ENCODE assay signal across 24 cellular contexts in genomic region chr6:137902721-137903120, GRCh38. TPM values are rescaled to one million over a fixed set of nuclear protein-coding genes. Genes with fewer than 3 reads are reported as not detected.
DNase-seq lines count a peak whose midpoint lies in the region; ATAC-seq, FAIRE-seq and TF ChIP-seq lines count a peak whose summit lies in the region.
"Had no signal": no experiment of that assay in that cellular context is flagged by ENCODE, and none has a peak within 500 bp of the region (broad histone marks: within the 10 kb centered on the region; RNA-seq: fewer than 3 reads in every experiment).

No MANE protein-coding gene starts in this region.

- RAD21 ChIA-PET in HCT116 (lab: Charles Lee; ENCODE audit: low non-redundant PET in 1 of 2, low total read pairs in 2 of 2, uncharacterized antibody in 2 of 2, unreplicated experiment in 2 of 2), result no interaction called here

- H3K36me3 Mint-ChIP-seq in activated T-cell treated with anti-CD3 and anti-CD28 coated beads, Interleukin-2, amount 50 U/mL, for 72 hours (ENCODE audit: insufficient read depth in 2 of 2), result peaks cover 3 to 6% of the 10 kb centered on the region in 2 donors
- H3K36me3 Mint-ChIP-seq in activated naive CD8-positive, alpha-beta T cell treated with anti-CD3 and anti-CD28 coated beads, Interleukin-2, amount 50 U/mL, for 24 hours (ENCODE audit: low read depth), result no peaks in the 10 kb centered on the region

- intact Hi-C loops in HCT116 (cut with micrococcal nuclease), result no loop called here

- CTCF ChIA-PET in HCT116 (lab: Charles Lee), result no interaction called here

- no peak overlapping the region for H3K9ac ChIP-seq in HCT116 (ENCODE audit: low read length)
- H3K9ac ChIP-seq: BLaER1 treated with 17β-estradiol and CSF1 and Interleukin-3, amounts not matched to agents 10 nM and 100 nM had no signal

- POLR2A ChIA-PET in HCT116 (lab: Charles Lee), result no interaction called here

- no peak overlapping the region for H3K4me2 ChIP-seq in HCT116 (ENCODE audit: low read length)
- H3K4me2 ChIP-seq: A549; BLaER1 treated with 17β-estradiol and CSF1 and Interleukin-3, amounts not matched to agents 10 nM and 100 nM had no signal

- no peaks in the 10 kb centered on the region for H4K20me1 ChIP-seq in HCT116 (ENCODE audit: insufficient read depth)
- H4K20me1 ChIP-seq: BLaER1 treated with 17β-estradiol and CSF1 and Interleukin-3, amounts not matched to agents 10 nM and 100 nM had no signal

- peak overlapping the region; percentile 94 for H3K27ac Mint-ChIP-seq in activated T-cell treated with anti-CD3 and anti-CD28 coated beads, Interleukin-2, amount 50 U/mL, for 72 hours
- peak overlapping the region; percentile 99 for H3K27ac Mint-ChIP-seq in activated naive CD8-positive, alpha-beta T cell treated with anti-CD3 and anti-CD28 coated beads, Interleukin-2, amount 50 U/mL, for 24 hours
- H3K27ac Mint-ChIP-seq: CD4-positive, alpha-beta T cell had no signal

- no peak for TF ChIP-seq POLR2A in GM12891 (IDR thresholded peaks at IDR 0.05; ENCODE audit: low read depth, low read length)
- TF ChIP-seq POLR2A in HCT116 (IDR thresholded peaks at IDR 0.05; ENCODE audit: borderline replicate concordance, extremely low read depth, insufficient read depth, insufficient read length), result no peak

- no peak for TF ChIP-seq CTCF in HCT116 (IDR thresholded peaks at IDR 0.05 in 2 of 3, conservative IDR thresholded peaks at IDR 0.05 in 1 of 3; ENCODE audit: borderline replicate concordance in 1 of 3, insufficient read depth in 1 of 3, low read depth in 2 of 3, low read length in 2 of 3)

- DNase-seq in activated T-cell treated with anti-CD3 and anti-CD28 coated beads, Interleukin-2, amount 50 U/mL, for 72 hours, result no peak
- DNase-seq in activated T-cell treated with anti-CD3 and anti-CD28 coated beads for 4 hours (no peak), GM12891 (ENCODE audit: insufficient read length, low spot score) (no peak), HCT116 (ENCODE audit: low read depth, low spot score) (no peak), ecto neural progenitor cell (ENCODE audit: low spot score) (no peak)
- DNase-seq in activated naive CD8-positive, alpha-beta T cell treated with anti-CD3 and anti-CD28 coated beads, Interleukin-2, amount 50 U/mL, for 24 hours, result no peak
- DNase-seq: AML-193; CD4-positive, alpha-beta T cell; NCI-H1048; NCI-H1417; NCI-H1694; NCI-H2029 treated with DMSO at 0.1 percent for 48 hours; NCI-H446 treated with DMSO at 0.1 percent for 48 hours; NCI-H526; NCI-H82; NK-92 treated with Interleukin-12 subunit alpha and Interleukin-12 subunit beta, amount 100 ng/mL, for 24 hours; PC-3 had no signal

- H3K36me3 ChIP-seq in HCT116 (ENCODE audit: control insufficient read depth in 1 of 2, insufficient read depth in 2 of 2, low read length in 2 of 2), result no peaks in the 10 kb centered on the region
- H3K36me3 ChIP-seq: BLaER1 treated with 17β-estradiol and CSF1 and Interleukin-3, amounts not matched to agents 10 nM and 100 nM had no signal

- H2AFZ ChIP-seq in HCT116 (ENCODE audit: low read depth, low read length, poor library complexity, severe bottlenecking), result peak overlapping the region; percentile 40

- no peaks in the 10 kb centered on the region for H3K9me2 ChIP-seq in HCT116 (ENCODE audit: insufficient read depth)

- no peaks in the 10 kb centered on the region for H3K27me3 Mint-ChIP-seq in activated T-cell treated with anti-CD3 and anti-CD28 coated beads, Interleukin-2, amount 50 U/mL, for 72 hours (ENCODE audit: low read depth)
- H3K27me3 Mint-ChIP-seq in activated naive CD8-positive, alpha-beta T cell treated with anti-CD3 and anti-CD28 coated beads, Interleukin-2, amount 50 U/mL, for 24 hours, result no peaks in the 10 kb centered on the region
- H3K27me3 Mint-ChIP-seq: CD4-positive, alpha-beta T cell; IgD-negative memory B cell had no signal

- H3K9me3 ChIP-seq in HCT116 (ENCODE audit: control insufficient read depth in 1 of 2, insufficient read depth in 1 of 2, low read depth in 1 of 2, low read length in 2 of 2), result no peaks in the 10 kb centered on the region
- H3K9me3 ChIP-seq: A549 had no signal

- no peak for ATAC-seq in activated T-cell treated with anti-CD3 and anti-CD28 coated beads, Interleukin-2, amount 50 U/mL, for 72 hours (replicated peaks in 1 of 2)
- ATAC-seq in HCT116 (no peak), GM18520 (IDR thresholded peaks at IDR 0.05; ENCODE audit: unreplicated experiment) (no peak)
- ATAC-seq in activated naive CD8-positive, alpha-beta T cell treated with anti-CD3 and anti-CD28 coated beads, Interleukin-2, amount 50 U/mL, for 24 hours, result no peak
- ATAC-seq: A549, PC-3 had no signal

- H3K9me3 Mint-ChIP-seq in activated T-cell treated with anti-CD3 and anti-CD28 coated beads, Interleukin-2, amount 50 U/mL, for 72 hours, result no peaks in the 10 kb centered on the region
- peaks cover 5% of the 10 kb centered on the region for H3K9me3 Mint-ChIP-seq in activated naive CD8-positive, alpha-beta T cell treated with anti-CD3 and anti-CD28 coated beads, Interleukin-2, amount 50 U/mL, for 24 hours
- H3K9me3 Mint-ChIP-seq: CD4-positive, alpha-beta T cell; IgD-negative memory B cell had no signal

- no peaks in the 10 kb centered on the region for H3K79me2 ChIP-seq in HCT116 (ENCODE audit: insufficient read depth, low read length)

- H3K4me1 ChIP-seq in HCT116 (ENCODE audit: control insufficient read depth in 1 of 2, insufficient read depth in 2 of 2, low read length in 2 of 2), result no peaks in the 10 kb centered on the region

- H3K4me3 ChIP-seq in HCT116 (replicated peaks in 1 of 2; ENCODE audit: low read depth in 1 of 2, low read length in 2 of 2), result no peak overlapping the region
- H3K4me3 ChIP-seq: A549; BLaER1 treated with 17β-estradiol and CSF1 and Interleukin-3, amounts not matched to agents 10 nM and 100 nM had no signal

- H3K4me3 Mint-ChIP-seq in activated T-cell treated with anti-CD3 and anti-CD28 coated beads, Interleukin-2, amount 50 U/mL, for 72 hours, result peak overlapping the region in 1 of 2 donors; percentile 47
- no peak overlapping the region for H3K4me3 Mint-ChIP-seq in activated naive CD8-positive, alpha-beta T cell treated with anti-CD3 and anti-CD28 coated beads, Interleukin-2, amount 50 U/mL, for 24 hours
- H3K4me3 Mint-ChIP-seq: CD4-positive, alpha-beta T cell; IgD-negative memory B cell had no signal

- TF ChIP-seq RAD21 in HCT116 (IDR thresholded peaks at IDR 0.05; ENCODE audit: low read depth), result no peak

- FAIRE-seq in GM12891 (lab: Jason Lieb, UNC), result peak; percentile 33
- FAIRE-seq: A549, D721Med, H1 had no signal

- peaks cover 60% of the 10 kb centered on the region for H3K4me1 Mint-ChIP-seq in activated T-cell treated with anti-CD3 and anti-CD28 coated beads, Interleukin-2, amount 50 U/mL, for 72 hours (ENCODE audit: low read depth)
- H3K4me1 Mint-ChIP-seq in activated naive CD8-positive, alpha-beta T cell treated with anti-CD3 and anti-CD28 coated beads, Interleukin-2, amount 50 U/mL, for 24 hours, result peaks cover 66% of the 10 kb centered on the region

- BruUV-seq in HCT116 (replicated peaks; lab: Mats Ljungman, UMichigan), result no TSS peak

- H3K27ac ChIP-seq in HCT116 (ENCODE audit: low read depth, low read length), result no peak overlapping the region
- H3K27ac ChIP-seq: A549; BLaER1 treated with 17β-estradiol and CSF1 and Interleukin-3, amounts not matched to agents 10 nM and 100 nM; HL-60 had no signal

- H3K27me3 ChIP-seq in HCT116 (ENCODE audit: insufficient read depth, low read length), result no peaks in the 10 kb centered on the region
- H3K27me3 ChIP-seq: BLaER1 treated with 17β-estradiol and CSF1 and Interleukin-3, amounts not matched to agents 10 nM and 100 nM had no signal

TF ChIP-seq in GM12891, 5 proteins besides CTCF, POLR2A, EP300 and RAD21:
- TF ChIP-seq POU2F2 (IDR thresholded peaks at IDR 0.05; ENCODE audit: low read depth, low read length), result no peak

TF ChIP-seq in HCT116, 20 proteins besides CTCF, POLR2A, EP300 and RAD21 (continues in another document):
- no peak for TF ChIP-seq MAX (IDR thresholded peaks at IDR 0.05)
- no peak for TF ChIP-seq ZFX (IDR thresholded peaks at IDR 0.05)
- TF ChIP-seq EGR1 (IDR thresholded peaks at IDR 0.05; ENCODE audit: low read depth), result no peak
- TF ChIP-seq REST (IDR thresholded peaks at IDR 0.05; ENCODE audit: low read depth), result no peak
- TF ChIP-seq YY1 (IDR thresholded peaks at IDR 0.05; ENCODE audit: extremely low read depth, insufficient replicate concordance, low read depth, low read length), result no peak
- no peak for TF ChIP-seq ELF1 (IDR thresholded peaks at IDR 0.05; ENCODE audit: borderline replicate concordance, low read depth)
- TF ChIP-seq, protein P1, sequence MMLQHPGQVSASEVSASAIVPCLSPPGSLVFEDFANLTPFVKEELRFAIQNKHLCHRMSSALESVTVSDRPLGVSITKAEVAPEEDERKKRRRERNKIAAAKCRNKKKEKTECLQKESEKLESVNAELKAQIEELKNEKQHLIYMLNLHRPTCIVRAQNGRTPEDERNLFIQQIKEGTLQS (IDR thresholded peaks at IDR 0.05), result no peak

RNA-seq across cellular contexts. Expression of gene TNFAIP3, which starts 35.7 kb away (rescaled TPM):
- 100 to 1,000 TPM; 350 to 510 TPM for total RNA-seq in activated T-cell treated with anti-CD3 and anti-CD28 coated beads, Interleukin-2, amount 50 U/mL, for 72 hours
- 120 TPM for polyA plus RNA-seq in GM12891 (2012; ENCODE audit: low read depth, missing spikeins)
- 4.4 TPM for total RNA-seq in HCT116 (2021; ENCODE audit: unreplicated experiment)
- polyA plus RNA-seq in HCT116 (2012), result 1.5 and 1.7 TPM in 2 replicates

Comparison
In these comparisons a context has a peak if more than half of its experiments do, and no peak if none do; other contexts are left out.
1. RNA of gene TNFAIP3, which starts 35.7 kb away (total RNA-seq): 350 to 510 TPM in activated T-cell treated with anti-CD3 and anti-CD28 coated beads, Interleukin-2, amount 50 U/mL, for 72 hours; 4.4 TPM in HCT116 (single experiment); every median in the first group is over 10 times any median in the second.